ENCODE assay signal across 8 cellular contexts in genomic region chr17:69607162-69607834, GRCh38.
DNase-seq lines count a peak whose midpoint lies in the region; ATAC-seq and TF ChIP-seq lines count a peak whose summit lies in the region.

No MANE protein-coding gene starts in this region.

- TF ChIP-seq EP300 in sigmoid colon (IDR thresholded peaks at IDR 0.05): no peak

- H3K4me1 ChIP-seq in ascending aorta (peaks cover 0 to 23% of the 10 kb centered on the region in 2 donors), sigmoid colon (peaks cover 0 to 44% (median 36%) of the 10 kb centered on the region in 4 donors)

- H3K9me3 ChIP-seq in ascending aorta (no peaks in the 10 kb centered on the region), sigmoid colon (no peaks in the 10 kb centered on the region)

- H3K27ac ChIP-seq in ascending aorta (peak overlapping the region; percentile 32 to 71), sigmoid colon (peak overlapping the region in 3 of 4 donors; percentile 45 to 72 (median 71))

- peak; percentile 86 for ATAC-seq in GM21515 (IDR thresholded peaks at IDR 0.05; ENCODE audit: unreplicated experiment)

- H3K27me3 ChIP-seq in ascending aorta: no peaks in the 10 kb centered on the region
- no peaks in the 10 kb centered on the region for H3K27me3 ChIP-seq in sigmoid colon

- H3K36me3 ChIP-seq in ascending aorta (no peaks in the 10 kb centered on the region), sigmoid colon (no peaks in the 10 kb centered on the region)

- DNase-seq in GDM1 (lab: John Stamatoyannopoulos, UW) (peak; percentile 71), HPDE6-E6E7 (ENCODE audit: extremely low spot score) (peak; percentile 47), NCI-H748 (lab: John Stamatoyannopoulos, UW; ENCODE audit: unreplicated experiment) (peak; percentile 80), ascending aorta (ENCODE audit: low spot score in 2 of 2) (peak in 1 of 2 donors; percentile 86), hippocampal formation (lab: John Stamatoyannopoulos, UW) (peak; percentile 58 to 85), sigmoid colon (peak; percentile 85)
- DNase-seq in stimulated activated naive CD4-positive, alpha-beta T cell (lab: John Stamatoyannopoulos, UW): no peak

- 18 to 29% methylated on average over 6 of the region's 6 CpGs for WGBS in sigmoid colon, 2 donors

- TF ChIP-seq POLR2A in sigmoid colon (IDR thresholded peaks at IDR 0.05): no peak

- intact Hi-C loops in ascending aorta (cut with DNase I) (loop anchor here (1.0 to 5.0 kb wide), 3 partner anchors 38 to 537 kb away; no protein-coding TSS in a partner anchor), sigmoid colon (cut with DNase I) (loop anchor here (5.0 kb wide), 2 partner anchors 535 to 945 kb away; no protein-coding TSS in a partner anchor)

- H3K4me3 ChIP-seq in ascending aorta: no peak overlapping the region
- H3K4me3 ChIP-seq in sigmoid colon: no peak overlapping the region

- TF ChIP-seq CTCF in ascending aorta (IDR thresholded peaks at IDR 0.05) (peak; percentile 72 to 82 (median 79)), sigmoid colon (IDR thresholded peaks at IDR 0.05) (peak; percentile 43 to 83 (median 77))

Comparison
In these comparisons a context has a peak if more than half of its experiments do, and no peak if none do; other contexts are left out.
1. DNase-seq: peak in GDM1 (single experiment), HPDE6-E6E7 (single experiment), NCI-H748 (single experiment), hippocampal formation (2 of 2) and sigmoid colon (single experiment); none in stimulated activated naive CD4-positive, alpha-beta T cell (0 of 6).